20 cellular contexts compared by ENCODE assay signal in genomic region chr14:67352055-67352454, GRCh38. TPM values are rescaled to one million over a fixed set of nuclear protein-coding genes. Genes with fewer than 3 reads are reported as not detected.
DNase-seq lines count a peak whose midpoint lies in the region; ATAC-seq, FAIRE-seq and TF ChIP-seq lines count a peak whose summit lies in the region.
"Had no signal": no experiment of that assay in that cellular context is flagged by ENCODE, and none has a peak within 500 bp of the region (broad histone marks: within the 10 kb centered on the region; RNA-seq: fewer than 3 reads in every experiment).

No MANE protein-coding gene starts in this region.

- CTCF ChIA-PET in HepG2 (lab: Yijun Ruan, JAX; ENCODE audit: low intra/inter-chr PET ratio, low total read pairs) = no interaction called here
- CTCF ChIA-PET in K562 (lab: Yijun Ruan, JAX; ENCODE audit: low intra/inter-chr PET ratio) = no interaction called here

- H3K79me2 ChIP-seq in HepG2 (ENCODE audit: insufficient read depth, low read length) (peaks cover 3% of the 10 kb centered on the region), MM.1S (ENCODE audit: low read length) (peaks cover 40% of the 10 kb centered on the region), K562 (ENCODE audit: control insufficient read depth, insufficient read depth, low read length) (peaks cover 28% of the 10 kb centered on the region)

- 93% methylated on average over 5 of the region's 5 CpGs for WGBS in HepG2 (ENCODE audit: low lambda C conversion rate)
- 90% methylated on average over 5 of the region's 5 CpGs for WGBS in right lobe of liver (ENCODE audit: insufficient coverage, low coverage, low lambda C conversion rate, missing lambda C conversion rate)
- WGBS in K562 (ENCODE audit: insufficient coverage, low coverage, missing lambda C conversion rate) = 90% methylated on average over 5 of the region's 5 CpGs

- H3K27ac ChIP-seq in HepG2 (ENCODE audit: extremely low read length, insufficient read depth, low read length) (no peak overlapping the region), right lobe of liver (no peak overlapping the region), MM.1S (ENCODE audit: low read length) (peak overlapping the region; percentile 48; the same call in 1 of the 2 replicates), K562 (ENCODE audit: extremely low read depth, low read depth, low read length) (no peak overlapping the region)

- no peaks in the 10 kb centered on the region for H3K9me1 ChIP-seq in K562 (ENCODE audit: control insufficient read depth, insufficient read depth, low read length)

- H2AFZ ChIP-seq in HepG2 (ENCODE audit: low read length) = no peak overlapping the region
- no peak overlapping the region for H2AFZ ChIP-seq in MM.1S (ENCODE audit: low read length)
- no peak overlapping the region for H2AFZ ChIP-seq in K562 (ENCODE audit: low read depth, low read length)

- intact Hi-C loops in HepG2 (cut with micrococcal nuclease; ENCODE audit: unreplicated experiment) = no loop called here
- intact Hi-C loops in right lobe of liver (cut with DNase I) = no loop called here
- intact Hi-C loops in K562 (cut with micrococcal nuclease) = no loop called here

- no peak overlapping the region for H3K9ac ChIP-seq in HepG2 (ENCODE audit: insufficient read depth, low read depth, low read length)
- no peak overlapping the region for H3K9ac ChIP-seq in MM.1S (ENCODE audit: low read length)
- no peak overlapping the region for H3K9ac ChIP-seq in K562 (ENCODE audit: insufficient read depth in 1 of 2, low read depth in 2 of 2, low read length in 2 of 2)

- H3K4me2 ChIP-seq in HepG2 (ENCODE audit: low read depth, low read length) = no peak overlapping the region
- peak overlapping the region; percentile 27; the same call in 1 of the 2 replicates for H3K4me2 ChIP-seq in MM.1S (ENCODE audit: low read depth, low read length)
- no peak overlapping the region for H3K4me2 ChIP-seq in K562 (ENCODE audit: insufficient read depth, low read length)

- TF ChIP-seq EP300 in HepG2 (IDR thresholded peaks at IDR 0.05; ENCODE audit: low read depth in 2 of 2, low read length in 2 of 2) = no peak
- TF ChIP-seq EP300 in HepG2 (CRISPR knock-in tag; IDR thresholded peaks at IDR 0.05; ENCODE audit: borderline replicate concordance) = no peak
- no peak for TF ChIP-seq EP300 in K562 (IDR thresholded peaks at IDR 0.05; ENCODE audit: low read length)

- POLR2A ChIA-PET in HepG2 (lab: Yijun Ruan, JAX) (no interaction called here), K562 (lab: Yijun Ruan, JAX) (no interaction called here)

- H3K9me3 ChIP-seq in HepG2 (ENCODE audit: low read length) = no peaks in the 10 kb centered on the region
- H3K9me3 ChIP-seq in right lobe of liver = no peaks in the 10 kb centered on the region
- no peaks in the 10 kb centered on the region for H3K9me3 ChIP-seq in MM.1S (replicated peaks; ENCODE audit: insufficient read depth, low read length)
- H3K9me3 ChIP-seq in K562 (replicated peaks; ENCODE audit: control insufficient read depth, insufficient read depth, low read depth, low read length) = no peaks in the 10 kb centered on the region
- H3K9me3 ChIP-seq: BE2C had no signal

- peaks cover 2% of the 10 kb centered on the region; the same call in 1 of the 2 replicates for H4K20me1 ChIP-seq in HepG2 (ENCODE audit: insufficient read depth, low read length)
- H4K20me1 ChIP-seq in MM.1S (ENCODE audit: insufficient read depth, low read length) = no peaks in the 10 kb centered on the region
- no peaks in the 10 kb centered on the region for H4K20me1 ChIP-seq in K562 (replicated peaks; ENCODE audit: control insufficient read depth, insufficient read depth, low read length)

- BruUV-seq in HepG2 (replicated peaks; lab: Mats Ljungman, UMichigan) (no TSS peak), K562 (replicated peaks; lab: Mats Ljungman, UMichigan) (no TSS peak)

- TF ChIP-seq RAD21 in HepG2 (CRISPR knock-in tag; IDR thresholded peaks at IDR 0.05) = no peak
- TF ChIP-seq RAD21 in K562 (CRISPR knock-in tag; conservative IDR thresholded peaks at IDR 0.05 in 1 of 2, IDR thresholded peaks at IDR 0.05 in 1 of 2) = no peak

- H3K4me1 ChIP-seq in HepG2 (ENCODE audit: insufficient read depth, low read length) = peaks cover 5% of the 10 kb centered on the region; the same call in 1 of the 2 replicates
- no peaks in the 10 kb centered on the region for H3K4me1 ChIP-seq in right lobe of liver
- peaks cover 6% of the 10 kb centered on the region for H3K4me1 ChIP-seq in MM.1S (ENCODE audit: low read length)
- peaks cover 0 to 8% of the 10 kb centered on the region in 2 experiments; a peak in 2 of 5 replicates for H3K4me1 ChIP-seq in K562 (replicated peaks in 1 of 2; ENCODE audit: control insufficient read depth in 2 of 2, insufficient read depth in 2 of 2, low read length in 2 of 2)
- H3K4me1 ChIP-seq: BE2C had no signal

- no peak for DNase-seq in HepG2 (ENCODE audit: low spot score)
- DNase-seq in right lobe of liver = no peak
- peak; percentile 74 for DNase-seq in MM.1S
- DNase-seq in K562 (ENCODE audit: extremely low read depth in 1 of 4, low spot score in 3 of 4) = no peak
- no peak for DNase-seq in germinal center (ENCODE audit: low spot score)
- no peak for DNase-seq in activated gamma-delta T cell (lab: John Stamatoyannopoulos, UW)
- DNase-seq: ACHN; BE2C; C1 segment of cervical spinal cord; CD4-positive, CD25-positive, alpha-beta regulatory T cell; CD8-positive, alpha-beta memory T cell; COR-L47; DMS153; DMS79; GDM1; GOT3; H9; KBM-7 had no signal

- peaks cover 8% of the 10 kb centered on the region for H3F3A ChIP-seq in MM.1S (ENCODE audit: insufficient read depth, low read length)

- FAIRE-seq in HepG2 (lab: Jason Lieb, UNC) (no peak), K562 (lab: Jason Lieb, UNC) (no peak)
- FAIRE-seq: GM12892 had no signal

- H3K27me3 ChIP-seq in HepG2 (ENCODE audit: control insufficient read depth in 1 of 2, insufficient read depth in 2 of 2, low read length in 2 of 2) (no peaks in the 10 kb centered on the region), right lobe of liver (no peaks in the 10 kb centered on the region), MM.1S (replicated peaks; ENCODE audit: insufficient read depth, low read length) (no peaks in the 10 kb centered on the region), K562 (ENCODE audit: control insufficient read depth in 2 of 2, insufficient read depth in 2 of 2, low read length in 2 of 2) (no peaks in the 10 kb centered on the region)
- H3K27me3 ChIP-seq: BE2C had no signal

- H3K9me2 ChIP-seq in MM.1S (replicated peaks; ENCODE audit: insufficient read depth, low read length) = no peaks in the 10 kb centered on the region

- peaks cover 4 to 19% of the 10 kb centered on the region in 2 experiments; a peak in 2 of 5 replicates for H3K36me3 ChIP-seq in HepG2 (replicated peaks in 1 of 2; ENCODE audit: control insufficient read depth in 1 of 2, insufficient read depth in 2 of 2, low read length in 2 of 2)
- peaks cover 0 to 53% (median 12%) of the 10 kb centered on the region in 4 donors for H3K36me3 ChIP-seq in right lobe of liver
- no peaks in the 10 kb centered on the region for H3K36me3 ChIP-seq in MM.1S (replicated peaks; ENCODE audit: insufficient read depth, low read length)
- H3K36me3 ChIP-seq in K562 (ENCODE audit: control insufficient read depth, insufficient read depth, low read length) = peaks cover 36% of the 10 kb centered on the region

- H3K4me3 ChIP-seq in HepG2 (replicated peaks in 1 of 3; ENCODE audit: insufficient read depth in 1 of 3, low read depth in 2 of 3, low read length in 3 of 3) (no peak overlapping the region), right lobe of liver (no peak overlapping the region), MM.1S (ENCODE audit: low read length) (no peak overlapping the region), K562 (no peak overlapping the region)

- no peak for ATAC-seq in HepG2
- no peak for ATAC-seq in right lobe of liver
- ATAC-seq in K562 = no peak
- no peak for ATAC-seq in GM18907 (IDR thresholded peaks at IDR 0.05; ENCODE audit: unreplicated experiment)

- in situ Hi-C loops in HepG2 (cut with HindIII; ENCODE audit: extremely low pct_ligation_motif_present, low pct_unique_long_range_greater_than_20kb) = no loop called here
- in situ Hi-C loops in K562 (cut with MboI) = no loop called here

- TF ChIP-seq CTCF in HepG2 (CRISPR knock-in tag; IDR thresholded peaks at IDR 0.05) = no peak
- TF ChIP-seq CTCF in right lobe of liver (IDR thresholded peaks at IDR 0.05) = no peak
- no peak for TF ChIP-seq CTCF in MM.1S (IDR thresholded peaks at IDR 0.05; ENCODE audit: low read length)
- no peak for TF ChIP-seq CTCF in K562 (IDR thresholded peaks at IDR 0.05 in 2 of 3, conservative IDR thresholded peaks at IDR 0.05 in 1 of 3; ENCODE audit: insufficient read depth in 2 of 3, low read depth in 1 of 3, low read length in 3 of 3)

- no peak for TF ChIP-seq POLR2A in HepG2 (IDR thresholded peaks at IDR 0.05; ENCODE audit: insufficient read depth in 1 of 2, low read depth in 2 of 2, low read length in 2 of 2)
- no peak for TF ChIP-seq POLR2A in right lobe of liver (IDR thresholded peaks at IDR 0.05)
- TF ChIP-seq POLR2A in K562 (conservative IDR thresholded peaks at IDR 0.05) = no peak

RNA-seq across cellular contexts. Expression of gene ATP6V1D, which starts 7.5 kb away (rescaled TPM):
- total RNA-seq in HepG2 (2016; rRNA removed; fragmentation: Illumina TruSeq; extraction: Trizol) (53.9 and 70.9 TPM in 2 replicates), right lobe of liver (10 to 100 TPM; 20.4 to 37.4 (median 27.9) TPM), K562 (2014; rRNA removed) (35.5 and 41.2 TPM in 2 replicates), K562 (2014; rRNA removed; fragmentation: Illumina TruSeq; extraction: Trizol) (56.9 and 71.0 TPM in 2 replicates), K562 (2015; rRNA removed; fragmentation: Illumina TruSeq; extraction: Trizol) (57.2 and 60.1 TPM in 2 replicates), K562 (2021) (30.4 and 36.6 TPM in 2 replicates)
- 14.1 and 14.4 TPM in 2 replicates for total RNA-seq in HepG2 (2016; cell fraction: cytosol; rRNA removed; fragmentation: Illumina TruSeq; extraction: Trizol; ENCODE audit: low read depth)
- 56.3 and 81.7 TPM in 2 replicates for total RNA-seq in HepG2 (2016; cell fraction: insoluble cytoplasmic fraction; rRNA removed; fragmentation: Illumina TruSeq; extraction: Trizol)
- 24.1 and 24.3 TPM in 2 replicates for total RNA-seq in HepG2 (2016; cell fraction: membrane; rRNA removed; fragmentation: Illumina TruSeq; extraction: Trizol)
- total RNA-seq in HepG2 (2016; cell fraction: nucleus; rRNA removed; fragmentation: Illumina TruSeq; extraction: Trizol) = 38.4 and 39.1 TPM in 2 replicates
- polyA plus RNA-seq in HepG2 (2011; rRNA removed) (13.8 and 16.8 TPM in 2 replicates), K562 (2011; rRNA removed) (29.5 and 49.6 TPM in 2 replicates), K562 (2014; fragmentation: Illumina TruSeq; extraction: Trizol) (38.6 and 42.6 TPM in 2 replicates), K562 (2014; fragmentation: Nextera tagmentation; extraction: Ambion mirVana) (10 to 100 TPM; 86.3 to 91.0 TPM), K562 (2014; rRNA removed) (35.5 and 50.0 TPM in 2 replicates)
- polyA plus RNA-seq in HepG2 (2011; cell fraction: cytosol; rRNA removed) = 8.5 and 12.6 TPM in 2 replicates
- 2.8 and 5.5 TPM in 2 replicates for polyA plus RNA-seq in HepG2 (2011; cell fraction: nucleus; rRNA removed)
- polyA plus RNA-seq in HepG2 (2012) = 11.4 and 15.8 TPM in 2 replicates
- polyA plus RNA-seq in HepG2 (2016; cell fraction: cytosol; fragmentation: Illumina TruSeq; extraction: Trizol; ENCODE audit: low read depth) = 8.2 and 12.5 TPM in 2 replicates
- 59.2 and 77.2 TPM in 2 replicates for polyA plus RNA-seq in HepG2 (2016; cell fraction: insoluble cytoplasmic fraction; fragmentation: Illumina TruSeq; extraction: Trizol; ENCODE audit: low read depth)
- 14.9 and 19.0 TPM in 2 replicates for polyA plus RNA-seq in HepG2 (2016; cell fraction: membrane; fragmentation: Illumina TruSeq; extraction: Trizol; ENCODE audit: low read depth)
- polyA plus RNA-seq in HepG2 (2016; cell fraction: nucleus; fragmentation: Illumina TruSeq; extraction: Trizol; ENCODE audit: insufficient read depth, low read depth) = 26.0 and 30.8 TPM in 2 replicates
- polyA minus RNA-seq in HepG2 (2011; rRNA and poly(A)+ RNA removed; ENCODE audit: low replicate concordance) = 12.2 and 45.3 TPM in 2 replicates
- 14.9 and 15.7 TPM in 2 replicates for polyA minus RNA-seq in HepG2 (2011; cell fraction: cytosol; rRNA and poly(A)+ RNA removed)
- 31.9 and 39.3 TPM in 2 replicates for polyA minus RNA-seq in HepG2 (2011; cell fraction: nucleus; rRNA and poly(A)+ RNA removed)
- 29.4 and 58.7 TPM in 2 replicates for total RNA-seq in K562 (2011; cell fraction: chromatin; rRNA removed; ENCODE audit: low replicate concordance)
- 23.3 and 33.2 TPM in 2 replicates for total RNA-seq in K562 (2011; cell fraction: nucleolus; rRNA removed)
- total RNA-seq in K562 (2011; cell fraction: nucleoplasm; rRNA removed) = 32.0 and 46.9 TPM in 2 replicates
- 13.4 and 18.1 TPM in 2 replicates for polyA plus RNA-seq in K562 (2011; cell fraction: cytosol; rRNA removed)
- 11.6 and 12.8 TPM in 2 replicates for polyA plus RNA-seq in K562 (2011; cell fraction: nucleus; rRNA removed)
- polyA plus RNA-seq in K562 (2012) = 35.5 and 40.0 TPM in 2 replicates
- polyA minus RNA-seq in K562 (2011; rRNA and poly(A)+ RNA removed) = 29.9 and 41.6 TPM in 2 replicates
- 20.2 and 30.2 TPM in 2 replicates for polyA minus RNA-seq in K562 (2011; cell fraction: cytosol; rRNA and poly(A)+ RNA removed)
- 21.9 and 22.6 TPM in 2 replicates for polyA minus RNA-seq in K562 (2011; cell fraction: nucleus; rRNA and poly(A)+ RNA removed)

RNA-seq across cellular contexts. Expression of gene EIF2S1, which starts 8.1 kb away (rescaled TPM):
- total RNA-seq in HepG2 (2016; rRNA removed; fragmentation: Illumina TruSeq; extraction: Trizol) = 246 and 389 TPM in 2 replicates
- 59.3 and 60.0 TPM in 2 replicates for total RNA-seq in HepG2 (2016; cell fraction: cytosol; rRNA removed; fragmentation: Illumina TruSeq; extraction: Trizol; ENCODE audit: low read depth)
- total RNA-seq in HepG2 (2016; cell fraction: insoluble cytoplasmic fraction; rRNA removed; fragmentation: Illumina TruSeq; extraction: Trizol) = 252 and 396 TPM in 2 replicates
- total RNA-seq in HepG2 (2016; cell fraction: membrane; rRNA removed; fragmentation: Illumina TruSeq; extraction: Trizol) = 74.9 and 81.0 TPM in 2 replicates
- total RNA-seq in HepG2 (2016; cell fraction: nucleus; rRNA removed; fragmentation: Illumina TruSeq; extraction: Trizol) = 59.4 and 61.7 TPM in 2 replicates
- 40.7 and 49.1 TPM in 2 replicates for polyA plus RNA-seq in HepG2 (2011; rRNA removed)
- 27.7 and 40.2 TPM in 2 replicates for polyA plus RNA-seq in HepG2 (2011; cell fraction: cytosol; rRNA removed)
- 9.8 and 13.1 TPM in 2 replicates for polyA plus RNA-seq in HepG2 (2011; cell fraction: nucleus; rRNA removed)
- polyA plus RNA-seq in HepG2 (2012) = 106 and 109 TPM in 2 replicates
- polyA plus RNA-seq in HepG2 (2016; cell fraction: cytosol; fragmentation: Illumina TruSeq; extraction: Trizol; ENCODE audit: low read depth) = 54.1 and 56.5 TPM in 2 replicates
- polyA plus RNA-seq in HepG2 (2016; cell fraction: insoluble cytoplasmic fraction; fragmentation: Illumina TruSeq; extraction: Trizol; ENCODE audit: low read depth) = 301 and 323 TPM in 2 replicates
- polyA plus RNA-seq in HepG2 (2016; cell fraction: membrane; fragmentation: Illumina TruSeq; extraction: Trizol; ENCODE audit: low read depth) = 52.2 and 52.4 TPM in 2 replicates
- polyA plus RNA-seq in HepG2 (2016; cell fraction: nucleus; fragmentation: Illumina TruSeq; extraction: Trizol; ENCODE audit: insufficient read depth, low read depth) = 79.2 and 81.5 TPM in 2 replicates
- 11.1 and 67.7 TPM in 2 replicates for polyA minus RNA-seq in HepG2 (2011; rRNA and poly(A)+ RNA removed; ENCODE audit: low replicate concordance)
- polyA minus RNA-seq in HepG2 (2011; cell fraction: cytosol; rRNA and poly(A)+ RNA removed) = 39.7 and 43.5 TPM in 2 replicates
- polyA minus RNA-seq in HepG2 (2011; cell fraction: nucleus; rRNA and poly(A)+ RNA removed) = 23.6 and 30.6 TPM in 2 replicates
- 10 to 100 TPM; 32.8 to 57.8 (median 50.4) TPM for total RNA-seq in right lobe of liver
- total RNA-seq in K562 (2011; cell fraction: chromatin; rRNA removed; ENCODE audit: low replicate concordance) = 14.2 and 42.2 TPM in 2 replicates
- total RNA-seq in K562 (2011; cell fraction: nucleolus; rRNA removed) = 11.5 and 17.4 TPM in 2 replicates
- total RNA-seq in K562 (2011; cell fraction: nucleoplasm; rRNA removed) = 19.8 and 22.3 TPM in 2 replicates
- 362 and 424 TPM in 2 replicates for total RNA-seq in K562 (2014; rRNA removed)
- total RNA-seq in K562 (2014; rRNA removed; fragmentation: Illumina TruSeq; extraction: Trizol) = 344 and 380 TPM in 2 replicates
- total RNA-seq in K562 (2015; rRNA removed; fragmentation: Illumina TruSeq; extraction: Trizol) = 311 and 332 TPM in 2 replicates
- 234 and 237 TPM in 2 replicates for total RNA-seq in K562 (2021)
- 147 and 314 TPM in 2 replicates for polyA plus RNA-seq in K562 (2011; rRNA removed)
- polyA plus RNA-seq in K562 (2011; cell fraction: cytosol; rRNA removed) = 30.9 and 61.0 TPM in 2 replicates
- polyA plus RNA-seq in K562 (2011; cell fraction: nucleus; rRNA removed) = 22.8 and 35.5 TPM in 2 replicates
- 101 and 349 TPM in 2 replicates for polyA plus RNA-seq in K562 (2012)
- polyA plus RNA-seq in K562 (2014; fragmentation: Illumina TruSeq; extraction: Trizol) = 216 and 275 TPM in 2 replicates
- polyA plus RNA-seq in K562 (2014; fragmentation: Nextera tagmentation; extraction: Ambion mirVana) = 1,000 to 10,000 TPM in 1 of 2 experiments, 100 to 1,000 TPM in 1; 717 to 1,018 TPM
- polyA plus RNA-seq in K562 (2014; rRNA removed) = 310 and 331 TPM in 2 replicates
- 281 and 389 TPM in 2 replicates for polyA minus RNA-seq in K562 (2011; rRNA and poly(A)+ RNA removed)
- polyA minus RNA-seq in K562 (2011; cell fraction: cytosol; rRNA and poly(A)+ RNA removed) = 73.4 and 109 TPM in 2 replicates
- 17.9 and 25.2 TPM in 2 replicates for polyA minus RNA-seq in K562 (2011; cell fraction: nucleus; rRNA and poly(A)+ RNA removed)

RNA-seq across cellular contexts. Expression of gene PLEK2, which starts 59.9 kb away (rescaled TPM):
- total RNA-seq in HepG2 (2016; rRNA removed; fragmentation: Illumina TruSeq; extraction: Trizol) (1.5 and 1.9 TPM in 2 replicates), right lobe of liver (10 to 100 TPM in 4 of 6 experiments, 1 to 10 TPM in 2; 8.3 to 16.2 (median 12.1) TPM), K562 (2014; rRNA removed) (not detected in 2 replicates), K562 (2014; rRNA removed; fragmentation: Illumina TruSeq; extraction: Trizol) (not detected in 2 replicates), K562 (2015; rRNA removed; fragmentation: Illumina TruSeq; extraction: Trizol) (not detected in 2 replicates), K562 (2021) (not detected in 2 replicates)
- not detected in 2 replicates for total RNA-seq in HepG2 (2016; cell fraction: cytosol; rRNA removed; fragmentation: Illumina TruSeq; extraction: Trizol; ENCODE audit: low read depth)
- 1.4 and 2.0 TPM in 2 replicates for total RNA-seq in HepG2 (2016; cell fraction: insoluble cytoplasmic fraction; rRNA removed; fragmentation: Illumina TruSeq; extraction: Trizol)
- 0.65 and 0.77 TPM in 2 replicates for total RNA-seq in HepG2 (2016; cell fraction: membrane; rRNA removed; fragmentation: Illumina TruSeq; extraction: Trizol)
- 0.53 and 0.66 TPM in 2 replicates for total RNA-seq in HepG2 (2016; cell fraction: nucleus; rRNA removed; fragmentation: Illumina TruSeq; extraction: Trizol)
- polyA plus RNA-seq in HepG2 (2011; rRNA removed) (0.26 and 0.51 TPM in 2 replicates), K562 (2011; rRNA removed) (not detected in 2 replicates), K562 (2014; fragmentation: Illumina TruSeq; extraction: Trizol) (not detected in 2 replicates), K562 (2014; fragmentation: Nextera tagmentation; extraction: Ambion mirVana) (not detected), K562 (2014; rRNA removed) (not detected in 2 replicates)
- polyA plus RNA-seq in HepG2 (2011; cell fraction: cytosol; rRNA removed) = 0.12 and 0.54 TPM in 2 replicates
- polyA plus RNA-seq in HepG2 (2011; cell fraction: nucleus; rRNA removed) = 0.12 TPM in 1 of 2 replicates, not detected in the other
- 0.19 and 0.78 TPM in 2 replicates for polyA plus RNA-seq in HepG2 (2012)
- 0.18 and 0.21 TPM in 2 replicates for polyA plus RNA-seq in HepG2 (2016; cell fraction: cytosol; fragmentation: Illumina TruSeq; extraction: Trizol; ENCODE audit: low read depth)
- 2.5 and 2.9 TPM in 2 replicates for polyA plus RNA-seq in HepG2 (2016; cell fraction: insoluble cytoplasmic fraction; fragmentation: Illumina TruSeq; extraction: Trizol; ENCODE audit: low read depth)
- polyA plus RNA-seq in HepG2 (2016; cell fraction: membrane; fragmentation: Illumina TruSeq; extraction: Trizol; ENCODE audit: low read depth) = 0.47 and 0.62 TPM in 2 replicates
- 0.80 and 1.6 TPM in 2 replicates for polyA plus RNA-seq in HepG2 (2016; cell fraction: nucleus; fragmentation: Illumina TruSeq; extraction: Trizol; ENCODE audit: insufficient read depth, low read depth)
- 30.6 TPM in 1 of 2 replicates, not detected in the other for polyA minus RNA-seq in HepG2 (2011; rRNA and poly(A)+ RNA removed; ENCODE audit: low replicate concordance)
- polyA minus RNA-seq in HepG2 (2011; cell fraction: cytosol; rRNA and poly(A)+ RNA removed) = 0.99 TPM in 1 of 2 replicates, not detected in the other
- polyA minus RNA-seq in HepG2 (2011; cell fraction: nucleus; rRNA and poly(A)+ RNA removed) = not detected in 2 replicates
- total RNA-seq in K562 (2011; cell fraction: chromatin; rRNA removed; ENCODE audit: low replicate concordance) = not detected in 2 replicates
- not detected in 2 replicates for total RNA-seq in K562 (2011; cell fraction: nucleolus; rRNA removed)
- total RNA-seq in K562 (2011; cell fraction: nucleoplasm; rRNA removed) = not detected in 2 replicates
- polyA plus RNA-seq in K562 (2011; cell fraction: cytosol; rRNA removed) = not detected in 2 replicates
- polyA plus RNA-seq in K562 (2011; cell fraction: nucleus; rRNA removed) = not detected in 2 replicates
- polyA plus RNA-seq in K562 (2012) = not detected in 2 replicates
- polyA minus RNA-seq in K562 (2011; rRNA and poly(A)+ RNA removed) = not detected in 2 replicates
- 2.3 TPM in 1 of 2 replicates, not detected in the other for polyA minus RNA-seq in K562 (2011; cell fraction: cytosol; rRNA and poly(A)+ RNA removed)
- not detected in 2 replicates for polyA minus RNA-seq in K562 (2011; cell fraction: nucleus; rRNA and poly(A)+ RNA removed)
- total RNA-seq: CD4-positive, CD25-positive, alpha-beta regulatory T cell; H9 had no signal

Comparison
In these comparisons a context has a peak if more than half of its experiments do, and no peak if none do; other contexts are left out.
1. Of the 241 proteins assayed by ChIP-seq in both HepG2 and K562: peak only in HepG2: none; only in K562: MAFG; in both: MAFF and MAFK; in neither: 238.